8 cellular contexts compared by ENCODE assay signal in the genomic region with DNA sequence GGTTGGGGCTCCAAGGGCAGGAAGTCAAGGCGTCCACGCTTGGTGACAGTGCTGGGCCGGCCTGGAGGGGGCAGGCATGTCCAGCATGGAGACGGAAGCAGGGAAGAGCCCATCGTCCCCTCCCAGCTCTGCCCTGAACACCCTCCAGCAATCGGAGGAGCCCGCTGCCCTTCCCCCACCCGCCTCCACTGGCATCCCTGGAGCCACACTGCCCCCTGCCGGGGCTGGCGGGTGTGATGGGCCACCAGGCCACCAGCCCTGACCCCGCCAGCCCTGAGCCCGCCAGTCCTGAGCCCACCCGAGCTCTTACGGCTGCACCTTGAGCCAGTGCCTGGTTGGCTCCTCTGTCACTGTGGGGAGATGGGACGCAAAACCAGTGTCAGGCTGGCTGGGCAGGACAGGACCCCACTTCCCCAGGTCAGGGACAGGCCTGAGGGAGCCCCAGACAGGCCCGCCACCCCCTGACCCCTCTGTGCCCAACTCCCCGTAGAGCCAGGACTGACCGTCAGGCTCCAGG. TPM values are rescaled to one million over a fixed set of nuclear protein-coding genes. Genes with fewer than 3 reads are reported as not detected.
A peak's percentile ranks its signal among the peaks of the same experiment; 100 is the strongest.
DNase-seq lines count a peak whose midpoint lies in the region; ATAC-seq, FAIRE-seq and TF ChIP-seq lines count a peak whose summit lies in the region.

No MANE protein-coding gene starts in this region.

- peak; percentile 22 for ATAC-seq in lung (ENCODE audit: insufficient read depth, low FRiP score)
- no peak for ATAC-seq in GM21526 (IDR thresholded peaks at IDR 0.05; ENCODE audit: low FRiP score, unreplicated experiment)

- FAIRE-seq in H54 (lab: Jason Lieb, UNC) = no peak

- H3K36me3 ChIP-seq in lung (ENCODE audit: control insufficient read depth in 2 of 2, insufficient read depth in 2 of 2, low read length in 2 of 2) = no peaks in the 10 kb centered on the region

- DNase-seq in AG09319 (ENCODE audit: extremely low read depth, low read depth) = peak; percentile 44
- DNase-seq in H54 (ENCODE audit: insufficient read length, low spot score) = peak; percentile 94
- peak; percentile 36 for DNase-seq in NCI-H526 treated with DMSO at 0.1 percent for 48 hours (lab: John Stamatoyannopoulos, UW)
- peak; percentile 81 to 82 for DNase-seq in activated CD4-positive, alpha-beta T cell treated with anti-CD3 and anti-CD28 coated beads, Interleukin-2, amount 50 U/mL, for 4 hours
- peak; percentile 52 to 86 (median 75) for DNase-seq in dorsolateral prefrontal cortex
- peak; percentile 84 for DNase-seq in lung (ENCODE audit: low spot score)
- peak; percentile 70 for DNase-seq in stimulated activated CD8-positive, alpha-beta memory T cell treated with anti-CD3 and anti-CD28 coated beads, Interleukin-12 subunit alpha, Interleukin-12 subunit beta, amount 100 ng/mL, for 24 hours (ENCODE audit: extremely low read depth)

- H3K27me3 ChIP-seq in dorsolateral prefrontal cortex (peaks cover 0 to 39% (median 6%) of the 10 kb centered on the region in 45 donors), lung (ENCODE audit: control insufficient read depth, insufficient read depth) (no peaks in the 10 kb centered on the region)

- H3K9me3 ChIP-seq in lung (ENCODE audit: control insufficient read depth in 2 of 2, insufficient read depth in 1 of 2, low read length in 1 of 2) = no peaks in the 10 kb centered on the region

- 14 to 24% methylated on average over 14 to 18 of the region's 18 CpGs for WGBS in lung, 2 donors

- TF ChIP-seq CTCF in AG09319 (IDR thresholded peaks at IDR 0.05; ENCODE audit: low read depth, low read length) = peak; percentile 83
- TF ChIP-seq CTCF in dorsolateral prefrontal cortex (IDR thresholded peaks at IDR 0.05 in 54 of 56, conservative IDR thresholded peaks at IDR 0.05 in 2 of 56; ENCODE audit: low read depth in 1 of 56, partially characterized antibody in 56 of 56) = peak; percentile 53 to 89 (median 81)
- TF ChIP-seq CTCF in lung (IDR thresholded peaks at IDR 0.05; ENCODE audit: control extremely low read depth, extremely low read depth) = peak; percentile 77

- H3K4me3 ChIP-seq in dorsolateral prefrontal cortex (peak overlapping the region in 22 of 59 donors; percentile 5 to 46 (median 24)), lung (no peak overlapping the region)

- peaks cover 0 to 12% of the 10 kb centered on the region in 2 donors for H3K4me1 ChIP-seq in lung (ENCODE audit: control insufficient read depth in 2 of 2, insufficient read depth in 2 of 2, low read length in 2 of 2)

- intact Hi-C loops in dorsolateral prefrontal cortex (cut with DNase I) = loop anchor here (2.0 to 5.0 kb wide), 4 partner anchors 225 to 430 kb away; no protein-coding TSS in a partner anchor

- no peak for TF ChIP-seq POLR2A in H54 (IDR thresholded peaks at IDR 0.05; ENCODE audit: low read depth, low read length)

- H3K27ac ChIP-seq in dorsolateral prefrontal cortex (no peak overlapping the region), lung (ENCODE audit: low read depth in 1 of 2, low read length in 1 of 2) (no peak overlapping the region)

RNA-seq across cellular contexts. Expression of a gene that starts 4.1 kb away (rescaled TPM):
- total RNA-seq in dorsolateral prefrontal cortex (under 1 TPM in 14 of 120 experiments, not detected in 106; 0.16 to 0.81 (median 0.31) TPM), lung (1 to 10 TPM in 1 of 2 donors, under 1 TPM in 1; 0.09 to 1.9 TPM)
- 1 to 10 TPM in 1 of 2 donors, under 1 TPM in 1; 0.77 to 2.1 TPM for polyA plus RNA-seq in lung

RNA-seq across cellular contexts. Expression of a gene that starts 32.9 kb away (rescaled TPM):
- total RNA-seq in dorsolateral prefrontal cortex = 1 to 10 TPM in 1 of 120 experiments, under 1 TPM in 5, not detected in 114; 0.23 to 1.5 (median 0.76) TPM
- total RNA-seq in lung = 100 to 1,000 TPM in 1 of 2 donors, 10 to 100 TPM in 1; 25.2 to 227 TPM
- 100 to 1,000 TPM in 1 of 2 donors, 10 to 100 TPM in 1; 78.8 to 285 TPM for polyA plus RNA-seq in lung

RNA-seq across cellular contexts. Expression of a gene that starts 50.0 kb away (rescaled TPM):
- total RNA-seq in dorsolateral prefrontal cortex (10 to 100 TPM; 10.1 to 35.3 (median 17.7) TPM), lung (10 to 100 TPM in 1 of 2 donors, 1 to 10 TPM in 1; 4.7 to 13.9 TPM)
- polyA plus RNA-seq in lung = 1 to 10 TPM; 2.4 to 4.5 TPM

Comparison
In these comparisons a context has a peak if more than half of its experiments do, and no peak if none do; other contexts are left out.
1. DNase-seq: peak in every context shown above with its lines; median percentile 94 in H54; 84 in lung; 82 in activated CD4-positive, alpha-beta T cell treated with anti-CD3 and anti-CD28 coated beads, Interleukin-2, amount 50 U/mL, for 4 hours; 75 in dorsolateral prefrontal cortex; 70 in stimulated activated CD8-positive, alpha-beta memory T cell treated with anti-CD3 and anti-CD28 coated beads, Interleukin-12 subunit alpha, Interleukin-12 subunit beta, amount 100 ng/mL, for 24 hours; 44 in AG09319; 36 in NCI-H526 treated with DMSO at 0.1 percent for 48 hours.
2. RNA of a gene that starts 32.9 kb away (total RNA-seq): 25.2 to 227 TPM in lung; 0.23 to 1.5 TPM in dorsolateral prefrontal cortex; every median in the first group is over 10 times any median in the second.
3. Peak in every context shown above with its lines, with median percentiles within 50 percentile points of each other: CTCF ChIP-seq.